Comparison of ENCODE assay signal across 16 cellular contexts in the genomic region with DNA sequence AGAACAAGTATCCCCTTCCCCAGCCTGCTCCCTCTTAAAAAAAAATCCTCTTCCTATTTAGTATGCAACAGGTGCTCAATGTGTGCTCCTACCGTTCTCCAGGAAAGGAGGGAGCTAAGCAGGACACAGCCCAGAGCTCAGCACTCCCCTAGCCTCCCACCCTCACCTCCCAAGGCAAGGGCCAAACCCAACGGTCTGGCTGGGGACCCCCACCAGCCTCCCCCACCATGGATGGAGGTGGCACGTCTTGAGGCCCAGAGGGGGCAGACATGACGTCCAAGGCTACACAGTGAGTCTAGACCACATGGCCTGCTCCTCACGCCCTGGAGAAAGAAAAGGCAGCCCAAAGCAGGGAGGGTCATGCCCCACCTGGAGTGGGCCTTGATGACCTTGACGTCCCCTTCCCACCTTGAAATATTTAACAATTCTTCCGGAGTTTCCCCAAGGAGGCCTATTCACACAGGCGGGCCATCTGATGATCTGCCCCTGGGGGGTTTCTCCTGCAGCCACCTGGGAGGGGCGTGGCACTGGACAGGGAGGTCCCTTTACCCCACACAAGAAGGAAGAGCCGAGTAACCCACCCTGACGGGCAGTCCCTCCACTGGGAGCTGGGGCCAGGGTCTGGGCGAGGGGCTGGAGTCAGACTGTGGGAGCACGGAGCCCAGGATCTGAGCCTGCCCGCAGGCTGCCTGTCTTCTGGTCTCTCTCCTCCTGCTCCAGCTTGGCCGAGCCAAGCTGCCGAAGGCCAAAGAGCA.
DNase-seq lines count a peak whose midpoint lies in the region; ATAC-seq and TF ChIP-seq lines count a peak whose summit lies in the region.
"Had no signal": no experiment of that assay in that cellular context is flagged by ENCODE, and none has a peak within 500 bp of the region (broad histone marks: within the 10 kb centered on the region; RNA-seq: fewer than 3 reads in every experiment).

No MANE protein-coding gene starts in this region.

- intact Hi-C loops in activated CD8-positive, alpha-beta T cell treated with anti-CD3 and anti-CD28 coated beads for 36 hours (cut with micrococcal nuclease), result no loop called here

- H3K4me1 ChIP-seq in OCI-LY3 (ENCODE audit: low read length) (peaks cover 96% of the 10 kb centered on the region), mesendoderm (ENCODE audit: control insufficient read depth, low read depth, low read length) (peaks cover 3% of the 10 kb centered on the region)
- H3K4me1 ChIP-seq: HAP-1 had no signal

- peaks cover 67% of the 10 kb centered on the region for H3K4me1 Mint-ChIP-seq in activated CD8-positive, alpha-beta T cell treated with anti-CD3 and anti-CD28 coated beads, Interleukin-2, amount 10 ng/mL, durations not matched to agents 7 days and 5 days (ENCODE audit: low read depth)
- peaks cover 34% of the 10 kb centered on the region for H3K4me1 Mint-ChIP-seq in activated CD8-positive, alpha-beta T cell treated with anti-CD3 and anti-CD28 coated beads for 36 hours (ENCODE audit: low read depth)

- H3K27me3 ChIP-seq in OCI-LY3 (ENCODE audit: low read depth, low read length) (no peaks in the 10 kb centered on the region), mesendoderm (ENCODE audit: insufficient read depth, low read length, poor library complexity) (no peaks in the 10 kb centered on the region)

- no peaks in the 10 kb centered on the region for H3K79me1 ChIP-seq in mesendoderm (ENCODE audit: low read length)

- peak overlapping the region; percentile 34 for H3K27ac Mint-ChIP-seq in activated CD8-positive, alpha-beta T cell treated with anti-CD3 and anti-CD28 coated beads, Interleukin-2, amount 10 ng/mL, durations not matched to agents 7 days and 5 days
- H3K27ac Mint-ChIP-seq in activated CD8-positive, alpha-beta T cell treated with anti-CD3 and anti-CD28 coated beads for 36 hours, result no peak overlapping the region

- H3K9me3 Mint-ChIP-seq in activated CD8-positive, alpha-beta T cell treated with anti-CD3 and anti-CD28 coated beads, Interleukin-2, amount 10 ng/mL, durations not matched to agents 7 days and 5 days (ENCODE audit: insufficient read depth), result no peaks in the 10 kb centered on the region
- H3K9me3 Mint-ChIP-seq in activated CD8-positive, alpha-beta T cell treated with anti-CD3 and anti-CD28 coated beads for 36 hours, result no peaks in the 10 kb centered on the region

- WGBS in mesendoderm (ENCODE audit: extremely low coverage, insufficient coverage, low lambda C conversion rate), result no CpG with 5 or more reads among the region's 16 CpGs

- no peak overlapping the region for H3K23ac ChIP-seq in mesendoderm (ENCODE audit: low read length)

- H3K79me2 ChIP-seq in OCI-LY3 (ENCODE audit: low read length) (peaks cover 16% of the 10 kb centered on the region), mesendoderm (ENCODE audit: control insufficient read depth, insufficient read depth, low read length) (no peaks in the 10 kb centered on the region)

- no peak overlapping the region for H3K4me3 Mint-ChIP-seq in activated CD8-positive, alpha-beta T cell treated with anti-CD3 and anti-CD28 coated beads, Interleukin-2, amount 10 ng/mL, durations not matched to agents 7 days and 5 days
- H3K4me3 Mint-ChIP-seq in activated CD8-positive, alpha-beta T cell treated with anti-CD3 and anti-CD28 coated beads for 36 hours, result no peak overlapping the region

- no peak overlapping the region for H2BK120ac ChIP-seq in mesendoderm (ENCODE audit: low read depth, low read length)

- no peak for DNase-seq in activated CD8-positive, alpha-beta T cell treated with anti-CD3 and anti-CD28 coated beads, Interleukin-2, amount 10 ng/mL, durations not matched to agents 7 days and 5 days
- no peak for DNase-seq in activated CD8-positive, alpha-beta T cell treated with anti-CD3 and anti-CD28 coated beads for 36 hours
- DNase-seq in mesendoderm, result no peak
- DNase-seq in NCI-H82 treated with DMSO at 0.1 percent for 48 hours (lab: John Stamatoyannopoulos, UW; ENCODE audit: unreplicated experiment), result no peak
- no peak for DNase-seq in stimulated activated CD4-positive, alpha-beta T cell treated with anti-CD3 and anti-CD28 coated beads, Interleukin-4, amount 100 ng/mL, for 4 hours
- DNase-seq: 8988T, C1 segment of cervical spinal cord, KG1, NCI-H1092 treated with DMSO at 0.1 percent for 48 hours, NCI-H510A treated with DMSO at 0.1 percent for 48 hours, NCI-H82, SW 1271 had no signal

- H3K27me3 Mint-ChIP-seq in activated CD8-positive, alpha-beta T cell treated with anti-CD3 and anti-CD28 coated beads, Interleukin-2, amount 10 ng/mL, durations not matched to agents 7 days and 5 days (ENCODE audit: low read depth), result peaks cover 20% of the 10 kb centered on the region
- H3K27me3 Mint-ChIP-seq in activated CD8-positive, alpha-beta T cell treated with anti-CD3 and anti-CD28 coated beads for 36 hours, result peaks cover 11% of the 10 kb centered on the region

- POLR2A ChIA-PET in activated CD8-positive, alpha-beta T cell treated with anti-CD3 and anti-CD28 coated beads, Interleukin-2, amount 10 ng/mL, durations not matched to agents 7 days and 5 days (lab: Charles Lee), result no interaction called here
- POLR2A ChIA-PET in activated CD8-positive, alpha-beta T cell treated with anti-CD3 and anti-CD28 coated beads for 36 hours (lab: Charles Lee), result no interaction called here

- H3K56ac ChIP-seq in mesendoderm (ENCODE audit: low read length), result peak overlapping the region; percentile 25

- no peak for TF ChIP-seq CTCF in activated CD8-positive, alpha-beta T cell treated with anti-CD3 and anti-CD28 coated beads for 36 hours (IDR thresholded peaks at IDR 0.05)
- TF ChIP-seq CTCF in OCI-LY3 (IDR thresholded peaks at IDR 0.05; ENCODE audit: low read depth, low read length), result no peak

- H4K20me1 ChIP-seq in OCI-LY3 (ENCODE audit: insufficient read depth, low read length), result no peaks in the 10 kb centered on the region

- no peak overlapping the region for H2AK5ac ChIP-seq in mesendoderm (ENCODE audit: low read length)

- no peak overlapping the region for H3K4ac ChIP-seq in mesendoderm (ENCODE audit: low read depth, low read length)

- H3K18ac ChIP-seq in mesendoderm (ENCODE audit: low read length), result no peak overlapping the region

- H3K9me3 ChIP-seq in OCI-LY3 (ENCODE audit: insufficient read depth, low read length), result no peaks in the 10 kb centered on the region
- H3K9me3 ChIP-seq: HAP-1 had no signal

- no peak overlapping the region for H4K5ac ChIP-seq in mesendoderm (ENCODE audit: low read length)

- H3K36me3 Mint-ChIP-seq in activated CD8-positive, alpha-beta T cell treated with anti-CD3 and anti-CD28 coated beads, Interleukin-2, amount 10 ng/mL, durations not matched to agents 7 days and 5 days (ENCODE audit: low read depth), result no peaks in the 10 kb centered on the region
- H3K36me3 Mint-ChIP-seq in activated CD8-positive, alpha-beta T cell treated with anti-CD3 and anti-CD28 coated beads for 36 hours (ENCODE audit: low read depth), result no peaks in the 10 kb centered on the region

- H3K36me3 ChIP-seq in OCI-LY3 (replicated peaks; ENCODE audit: low read depth, low read length) (no peaks in the 10 kb centered on the region), mesendoderm (ENCODE audit: control insufficient read depth, insufficient read depth, low read length) (no peaks in the 10 kb centered on the region)
- H3K36me3 ChIP-seq: HAP-1 had no signal

- H2BK15ac ChIP-seq in mesendoderm (replicated peaks; ENCODE audit: low read depth), result no peak overlapping the region

- H3K4me3 ChIP-seq in OCI-LY3 (ENCODE audit: low read length), result peak overlapping the region; percentile 14; the same call in 1 of the 2 replicates
- H3K4me3 ChIP-seq in mesendoderm (ENCODE audit: low read length), result no peak overlapping the region
- H3K4me3 ChIP-seq: HAP-1 had no signal

- H2BK5ac ChIP-seq in mesendoderm (ENCODE audit: low read length), result no peak overlapping the region

- H3K4me2 ChIP-seq in OCI-LY3 (ENCODE audit: low read length) (peak overlapping the region; percentile 50), mesendoderm (ENCODE audit: low read length) (no peak overlapping the region)

- H4K8ac ChIP-seq in mesendoderm (ENCODE audit: low read depth, low read length), result no peak overlapping the region

- peak overlapping the region; percentile 77 for H3K9ac ChIP-seq in OCI-LY3 (ENCODE audit: low read length)
- H3K9ac ChIP-seq in mesendoderm (ENCODE audit: low read length), result no peak overlapping the region

- CTCF ChIA-PET in activated CD8-positive, alpha-beta T cell treated with anti-CD3 and anti-CD28 coated beads, Interleukin-2, amount 10 ng/mL, durations not matched to agents 7 days and 5 days (lab: Charles Lee), result interaction anchor here (1.2 kb wide), 1 partner anchor 13 kb away, joined by 3 read pairs; no protein-coding TSS in a partner anchor
- CTCF ChIA-PET in activated CD8-positive, alpha-beta T cell treated with anti-CD3 and anti-CD28 coated beads for 36 hours (lab: Charles Lee), result interaction anchor here (1.6 kb wide), 1 partner anchor 42 kb away, joined by 4 read pairs; no protein-coding TSS in a partner anchor

- ATAC-seq in activated CD8-positive, alpha-beta T cell treated with anti-CD3 and anti-CD28 coated beads, Interleukin-2, amount 10 ng/mL, durations not matched to agents 7 days and 5 days, result no peak
- no peak for ATAC-seq in activated CD8-positive, alpha-beta T cell treated with anti-CD3 and anti-CD28 coated beads for 36 hours
- ATAC-seq in HG03520 (IDR thresholded peaks at IDR 0.05; ENCODE audit: unreplicated experiment) (no peak), GM18517 (IDR thresholded peaks at IDR 0.05; ENCODE audit: unreplicated experiment) (no peak)

- H3K27ac ChIP-seq in OCI-LY3 (ENCODE audit: low read length), result peak overlapping the region; percentile 98
- no peak overlapping the region for H3K27ac ChIP-seq in mesendoderm (ENCODE audit: low read depth, low read length)

- no peak overlapping the region for H2AFZ ChIP-seq in OCI-LY3 (ENCODE audit: low read depth, low read length)
